Comparison of ENCODE assay signal across 1 cellular context in genomic region chr4:94562285-94562684, GRCh38.
TF ChIP-seq lines count a peak whose summit lies in the region.

No MANE protein-coding gene starts in this region.

TF ChIP-seq in IMR-90, 13 proteins besides CTCF, POLR2A, EP300 and RAD21 (continued from another document):
- TF ChIP-seq USF2 (IDR thresholded peaks at IDR 0.05; ENCODE audit: low read depth, low read length) = no peak
